Comparison of ENCODE assay signal across 21 cellular contexts in the genomic region with DNA sequence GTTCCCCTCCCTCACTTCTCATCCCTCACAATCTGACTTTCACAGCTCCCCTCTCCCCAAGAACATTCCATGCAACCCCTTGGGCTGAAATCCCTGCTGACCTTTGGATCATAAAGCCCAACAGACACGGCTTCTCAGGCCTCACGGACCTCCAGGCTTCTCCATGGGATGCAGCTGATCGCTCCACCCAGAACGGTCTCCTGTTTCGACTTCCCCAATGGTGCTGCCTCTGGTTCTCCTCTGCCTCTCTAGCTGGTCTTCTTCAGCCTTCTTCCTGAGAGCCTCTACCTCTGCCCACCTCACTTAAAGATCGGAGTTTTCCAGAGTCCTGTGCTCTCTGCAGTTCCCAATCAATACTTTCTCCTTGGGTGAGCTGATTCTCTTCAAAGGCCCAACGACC. TPM values are rescaled to one million over a fixed set of nuclear protein-coding genes. Genes with fewer than 3 reads are reported as not detected.
"Had no signal": no experiment of that assay in that cellular context is flagged by ENCODE, and none has a peak within 500 bp of the region (broad histone marks: within the 10 kb centered on the region; RNA-seq: fewer than 3 reads in every experiment).

No MANE protein-coding gene starts in this region.

- H3K9me3 ChIP-seq: SJSA1 had no signal

- H3K4me1 ChIP-seq: SJSA1 had no signal

- DNase-seq: KBM-7, MV-4-11, NCI-H1092, NCI-H1436, NCI-H187, NCI-H2029, NCI-H2081 treated with DMSO at 0.1 percent for 48 hours, NCI-H2171, NCI-H226, NCI-H446, NCI-H510A, NCI-H524 treated with DMSO at 0.1 percent for 48 hours, NCI-H69, NCI-H774, Right ventricle myocardium superior, RPMI8226, SIG-M5 had no signal

- H3K27ac ChIP-seq: SJSA1, SK-N-MC had no signal

- H3K36me3 ChIP-seq: SJSA1 had no signal

- H3K4me3 ChIP-seq: SJSA1, SK-N-MC had no signal

RNA-seq across cellular contexts. Expression of a gene that starts 17.8 kb away (rescaled TPM):
- total RNA-seq: HT-29, LHCN-M2, Right ventricle myocardium superior, SJSA1 had no signal
